Comparison of ENCODE assay signal across 14 cellular contexts in the genomic region with DNA sequence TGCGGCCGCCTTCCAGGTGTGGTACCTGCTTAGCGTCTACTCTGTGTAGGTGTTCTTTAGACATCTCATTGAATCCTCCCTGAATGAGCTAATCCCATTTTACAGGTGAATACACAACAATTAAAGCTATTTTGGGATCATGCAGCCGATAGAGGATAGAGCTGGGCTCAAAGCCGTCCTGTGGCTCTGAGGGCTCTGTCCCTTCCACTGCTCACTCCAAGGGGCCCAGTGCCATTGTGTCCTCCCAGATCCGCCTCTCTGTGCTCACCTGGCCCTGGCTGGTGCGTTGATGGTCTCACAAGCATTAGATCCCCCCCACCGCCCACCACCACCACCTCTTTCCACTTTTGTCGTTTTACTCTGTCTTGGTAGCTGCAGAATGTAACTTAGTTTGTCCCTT. TPM values are rescaled to one million over a fixed set of nuclear protein-coding genes. Genes with fewer than 3 reads are reported as not detected.
DNase-seq lines count a peak whose midpoint lies in the region; ATAC-seq and TF ChIP-seq lines count a peak whose summit lies in the region.
"Had no signal": no experiment of that assay in that cellular context is flagged by ENCODE, and none has a peak within 500 bp of the region (broad histone marks: within the 10 kb centered on the region; RNA-seq: fewer than 3 reads in every experiment).

No MANE protein-coding gene starts in this region.

- no peak for TF ChIP-seq CTCF in WTC11 (IDR thresholded peaks at IDR 0.05)
- TF ChIP-seq CTCF in neural progenitor cell (IDR thresholded peaks at IDR 0.05), result no peak

- H3K79me2 ChIP-seq in neural progenitor cell (ENCODE audit: low read depth), result no peaks in the 10 kb centered on the region

- H3K9me3 ChIP-seq in neural progenitor cell (ENCODE audit: low read depth), result no peaks in the 10 kb centered on the region
- H3K9me3 ChIP-seq: HAP-1 had no signal

- CTCF ChIA-PET in WTC11 (lab: Charles Lee), result interaction anchor here (0.9 to 2.0 kb wide), 4 partner anchors 11 to 115 kb away, joined by 3 to 7 read pairs (median 3); no protein-coding TSS in a partner anchor

- no peaks in the 10 kb centered on the region for H3K36me3 ChIP-seq in neural progenitor cell
- H3K36me3 ChIP-seq: HAP-1 had no signal

- peaks cover 13% of the 10 kb centered on the region for H4K20me1 ChIP-seq in neural progenitor cell (ENCODE audit: low read depth)

- peaks cover 25% of the 10 kb centered on the region for H3F3A ChIP-seq in neural progenitor cell (ENCODE audit: low read depth)

- POLR2A ChIA-PET in WTC11 (lab: Charles Lee), result interaction anchor here (1.1 to 2.5 kb wide), 2 partner anchors 11 to 13 kb away, joined by 3 to 8 read pairs; a partner anchor contains a TSS

- ATAC-seq in WTC11, result peak; percentile 49
- ATAC-seq: A549; CD8-positive, alpha-beta T cell had no signal

- DNase-seq in NCI-H748 (lab: John Stamatoyannopoulos, UW; ENCODE audit: unreplicated experiment) (peak; percentile 13), NCI-H748 treated with DMSO at 0.1 percent for 48 hours (lab: John Stamatoyannopoulos, UW) (no peak), WTC11 (ENCODE audit: low spot score) (no peak), neural progenitor cell (ENCODE audit: low spot score) (peak; percentile 55), OCI-M2 (lab: John Stamatoyannopoulos, UW; ENCODE audit: unreplicated experiment) (no peak), GDM1 (lab: John Stamatoyannopoulos, UW) (no peak), RPMI8226 (no peak)
- DNase-seq: AML-193, GOT3 had no signal

- H3K4me1 ChIP-seq in neural progenitor cell, result peaks cover 27% of the 10 kb centered on the region
- H3K4me1 ChIP-seq: A549, HAP-1 had no signal

- peaks cover 9% of the 10 kb centered on the region for H3K27me3 Mint-ChIP-seq in WTC11 (ENCODE audit: low read depth)
- H3K27me3 Mint-ChIP-seq in neural progenitor cell (ENCODE audit: insufficient read depth, low read depth), result peaks cover 6% of the 10 kb centered on the region

- no peak overlapping the region for H3K27ac ChIP-seq in neural progenitor cell
- H3K27ac ChIP-seq: 22Rv1, A549 had no signal

- H3K4me2 ChIP-seq in neural progenitor cell, result peak overlapping the region; percentile 71
- H3K4me2 ChIP-seq: A549 had no signal

- H2AFZ ChIP-seq in neural progenitor cell (replicated peaks), result no peak overlapping the region

- H3K9ac ChIP-seq in neural progenitor cell, result no peak overlapping the region

- no peak overlapping the region for H3K4me3 ChIP-seq in neural progenitor cell
- H3K4me3 ChIP-seq: A549, HAP-1 had no signal

- peaks cover 20% of the 10 kb centered on the region for H3K9me3 Mint-ChIP-seq in WTC11
- peaks cover 17% of the 10 kb centered on the region for H3K9me3 Mint-ChIP-seq in neural progenitor cell

- H3K27ac Mint-ChIP-seq in WTC11, result no peak overlapping the region
- H3K27ac Mint-ChIP-seq in neural progenitor cell, result no peak overlapping the region
- H3K27ac Mint-ChIP-seq: CD8-positive, alpha-beta T cell had no signal

- H3K4me3 Mint-ChIP-seq in WTC11 (no peak overlapping the region), neural progenitor cell (no peak overlapping the region)
- H3K4me3 Mint-ChIP-seq: CD8-positive, alpha-beta T cell had no signal

- H3K27me3 ChIP-seq in neural progenitor cell, result peaks cover 17% of the 10 kb centered on the region

- H3K36me3 Mint-ChIP-seq in WTC11, result no peaks in the 10 kb centered on the region
- H3K36me3 Mint-ChIP-seq in neural progenitor cell, result peaks cover 11% of the 10 kb centered on the region
- H3K36me3 Mint-ChIP-seq: CD8-positive, alpha-beta T cell had no signal

- peaks cover 15% of the 10 kb centered on the region for H3K4me1 Mint-ChIP-seq in WTC11
- H3K4me1 Mint-ChIP-seq in neural progenitor cell, result peaks cover 52% of the 10 kb centered on the region

TF ChIP-seq in WTC11, 78 proteins besides CTCF, POLR2A, EP300 and RAD21:
- no peak for TF ChIP-seq JUN (CRISPR knock-in tag; IDR thresholded peaks at IDR 0.05)
- no peak for TF ChIP-seq SMAD4 (CRISPR knock-in tag; IDR thresholded peaks at IDR 0.05)

RNA-seq across cellular contexts. Expression of a gene that starts 13.1 kb away (rescaled TPM):
- total RNA-seq in WTC11 (2021), result 10.9 to 17.0 TPM (median 15.9 TPM) in 3 replicates
- 5.6 and 10.5 TPM in 2 replicates for total RNA-seq in neural progenitor cell (ENCODE audit: low replicate concordance)
- total RNA-seq: CD8-positive, alpha-beta T cell; HT-29 had no signal

Comparison
In these comparisons a context has a peak if more than half of its experiments do, and no peak if none do; other contexts are left out.
1. DNase-seq: peak in NCI-H748 (single experiment) and neural progenitor cell (single experiment); none in NCI-H748 treated with DMSO at 0.1 percent for 48 hours (single experiment), WTC11 (single experiment), OCI-M2 (single experiment), GDM1 (single experiment) and RPMI8226 (single experiment).